Comparison of ENCODE assay signal across 15 cellular contexts in the genomic region with DNA sequence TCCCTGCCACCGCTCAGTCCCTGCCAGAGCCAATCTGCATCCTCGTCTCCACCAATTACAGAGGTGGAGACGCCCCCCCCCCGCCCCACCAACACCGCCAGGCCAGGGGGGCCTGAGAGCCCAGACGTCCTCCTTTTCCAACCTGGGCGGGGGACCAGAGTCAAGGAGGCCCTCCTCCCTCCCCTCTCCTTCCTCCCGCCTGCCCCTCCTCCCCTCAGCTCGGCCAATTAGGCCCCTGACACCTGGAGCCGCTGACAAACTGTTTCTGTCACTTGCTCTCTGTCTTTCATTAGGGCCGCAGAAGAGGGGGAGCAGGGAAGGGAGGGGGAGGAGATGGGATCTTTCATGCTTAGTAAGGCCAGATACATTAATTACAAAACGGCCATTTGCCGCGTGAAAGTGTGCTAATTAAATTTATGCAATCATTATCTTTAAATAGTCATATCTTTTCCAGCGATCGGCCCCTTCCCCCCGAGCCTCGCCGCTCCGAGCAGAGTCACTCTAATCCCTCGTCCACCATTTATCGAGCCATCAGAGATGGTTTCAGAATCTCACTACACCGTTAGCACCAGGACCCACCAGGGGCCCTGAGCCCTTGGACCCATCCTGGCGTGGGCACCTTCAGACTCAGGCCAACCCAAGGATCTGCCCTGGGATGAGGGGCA.
"Had no signal": no experiment of that assay in that cellular context is flagged by ENCODE, and none has a peak within 500 bp of the region (broad histone marks: within the 10 kb centered on the region; RNA-seq: fewer than 3 reads in every experiment).

No MANE protein-coding gene starts in this region.

- H3K36me3 Mint-ChIP-seq: natural killer cell; stimulated activated naive B cell treated with anti-CD40 and anti-IgM and Interleukin-4, amounts not matched to agents 10 μg/mL and 1 μg/mL and 100 μg/mL, for 72 hours had no signal

- H3K4me3 Mint-ChIP-seq: activated CD4-positive, alpha-beta memory T cell treated with anti-CD3 and anti-CD28 coated beads, Interleukin-2, amount 10 ng/mL, durations not matched to agents 7 days and 5 days; activated CD4-positive, alpha-beta T cell treated with anti-CD3 and anti-CD28 coated beads for 36 hours; activated naive CD8-positive, alpha-beta T cell treated with anti-CD3 and anti-CD28 coated beads, Interleukin-2, amount 50 U/mL, for 24 hours; activated T-cell treated with anti-CD3 and anti-CD28 coated beads, Interleukin-2, amount 50 U/mL, for 72 hours; natural killer cell; stimulated activated naive B cell treated with anti-CD40 and anti-IgM and Interleukin-4, amounts not matched to agents 10 μg/mL and 1 μg/mL and 100 μg/mL, for 72 hours had no signal

- DNase-seq: activated CD4-positive, alpha-beta memory T cell treated with anti-CD3 and anti-CD28 coated beads, Interleukin-2, amount 10 ng/mL, durations not matched to agents 7 days and 5 days; activated CD4-positive, alpha-beta T cell treated with anti-CD3 and anti-CD28 coated beads for 36 hours; activated gamma-delta T cell treated with Interleukin-2 at 50 U/mL for 16 hours; activated naive CD8-positive, alpha-beta T cell treated with anti-CD3 and anti-CD28 coated beads, Interleukin-2, amount 50 U/mL, for 24 hours; activated T-cell treated with anti-CD3 and anti-CD28 coated beads, Interleukin-2, amount 50 U/mL, for 72 hours; esophagus squamous epithelium; foreskin fibroblast; islet precursor cell; left lung; natural killer cell; sigmoid colon; stimulated activated CD4-positive, alpha-beta T cell treated with anti-CD3 and anti-CD28 coated beads, Interleukin-2, amount 100 ng/mL, for 24 hours; stimulated activated naive B cell treated with anti-CD40 and anti-IgM and Interleukin-4, amounts not matched to agents 10 μg/mL and 1 μg/mL and 100 μg/mL, for 72 hours; substantia nigra; transverse colon had no signal

- H3K27ac Mint-ChIP-seq: activated CD4-positive, alpha-beta memory T cell treated with anti-CD3 and anti-CD28 coated beads, Interleukin-2, amount 10 ng/mL, durations not matched to agents 7 days and 5 days; activated CD4-positive, alpha-beta T cell treated with anti-CD3 and anti-CD28 coated beads for 36 hours; activated naive CD8-positive, alpha-beta T cell treated with anti-CD3 and anti-CD28 coated beads, Interleukin-2, amount 50 U/mL, for 24 hours; activated T-cell treated with anti-CD3 and anti-CD28 coated beads, Interleukin-2, amount 50 U/mL, for 72 hours; natural killer cell; stimulated activated naive B cell treated with anti-CD40 and anti-IgM and Interleukin-4, amounts not matched to agents 10 μg/mL and 1 μg/mL and 100 μg/mL, for 72 hours had no signal

- H3K4me1 Mint-ChIP-seq: activated CD4-positive, alpha-beta memory T cell treated with anti-CD3 and anti-CD28 coated beads, Interleukin-2, amount 10 ng/mL, durations not matched to agents 7 days and 5 days; activated CD4-positive, alpha-beta T cell treated with anti-CD3 and anti-CD28 coated beads for 36 hours; activated naive CD8-positive, alpha-beta T cell treated with anti-CD3 and anti-CD28 coated beads, Interleukin-2, amount 50 U/mL, for 24 hours; natural killer cell had no signal

- H3K9me3 Mint-ChIP-seq: activated CD4-positive, alpha-beta memory T cell treated with anti-CD3 and anti-CD28 coated beads, Interleukin-2, amount 10 ng/mL, durations not matched to agents 7 days and 5 days; activated naive CD8-positive, alpha-beta T cell treated with anti-CD3 and anti-CD28 coated beads, Interleukin-2, amount 50 U/mL, for 24 hours; activated T-cell treated with anti-CD3 and anti-CD28 coated beads, Interleukin-2, amount 50 U/mL, for 72 hours; natural killer cell; stimulated activated naive B cell treated with anti-CD40 and anti-IgM and Interleukin-4, amounts not matched to agents 10 μg/mL and 1 μg/mL and 100 μg/mL, for 72 hours had no signal
